In the genomic region with DNA sequence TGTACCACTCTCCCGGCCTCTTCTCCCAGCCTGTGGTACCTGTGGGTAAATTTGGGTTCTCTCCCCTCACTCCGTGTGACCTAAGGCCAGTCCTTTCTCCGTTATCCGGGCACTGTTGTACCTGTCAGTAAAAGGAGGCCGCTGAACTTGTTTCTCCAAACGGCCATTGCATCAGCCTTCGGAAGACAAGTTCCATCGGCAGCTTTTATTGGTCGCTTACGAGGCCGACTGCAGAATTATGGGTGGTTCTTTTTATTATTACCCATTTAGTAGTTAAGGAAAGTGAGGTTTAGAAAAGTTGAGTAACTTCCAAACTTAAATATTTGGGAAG, we compare ENCODE assay signal across 9 cellular contexts. TPM values are rescaled to one million over a fixed set of nuclear protein-coding genes. Genes with fewer than 3 reads are reported as not detected.
DNase-seq lines count a peak whose midpoint lies in the region; ATAC-seq and TF ChIP-seq lines count a peak whose summit lies in the region.
"Had no signal": no experiment of that assay in that cellular context is flagged by ENCODE, and none has a peak within 500 bp of the region (broad histone marks: within the 10 kb centered on the region; RNA-seq: fewer than 3 reads in every experiment).

No MANE protein-coding gene starts in this region.

- POLR2A ChIA-PET in MCF 10A (lab: Yijun Ruan, JAX), result interaction anchor here (0.7 to 7.4 kb wide), 26 partner anchors 11 to 237 kb away, joined by 3 to 213 read pairs (median 10); partner anchors contain the start of genes AFAP1L1, CSNK1A1 and PCYOX1L

- peaks cover 63% of the 10 kb centered on the region for H3K4me1 ChIP-seq in BLaER1

- peak overlapping the region; percentile 82 for H3K4me3 ChIP-seq in BLaER1

- H3K4me3 Mint-ChIP-seq in MCF 10A (ENCODE audit: unreplicated experiment), result peak overlapping the region; percentile 96

- H3K27me3 ChIP-seq in BLaER1, result no peaks in the 10 kb centered on the region

- H3K36me3 Mint-ChIP-seq in MCF 10A (ENCODE audit: insufficient read depth, unreplicated experiment), result peaks cover 39% of the 10 kb centered on the region

- H4K20me1 ChIP-seq in BLaER1, result peaks cover 7% of the 10 kb centered on the region; the same call in 1 of the 2 replicates

- no peaks in the 10 kb centered on the region for H3K9me3 ChIP-seq in BLaER1

- intact Hi-C loops in MCF 10A (cut with micrococcal nuclease), result loop anchor here (2.0 kb wide), 1 partner anchor 29 kb away; no protein-coding TSS in a partner anchor

- H3K9ac ChIP-seq in BLaER1, result peak overlapping the region; percentile 87

- peak overlapping the region; percentile 95 for H3K27ac ChIP-seq in BLaER1

- H3K27ac Mint-ChIP-seq in MCF 10A (ENCODE audit: low read depth, unreplicated experiment), result peak overlapping the region; percentile 94

- no peaks in the 10 kb centered on the region for H3K9me3 Mint-ChIP-seq in MCF 10A (ENCODE audit: unreplicated experiment)

- peaks cover 22% of the 10 kb centered on the region for H3K4me1 Mint-ChIP-seq in MCF 10A (ENCODE audit: insufficient read depth, unreplicated experiment)

- DNase-seq in NCI-H69 (lab: John Stamatoyannopoulos, UW) (peak; percentile 60), MCF 10A (ENCODE audit: unreplicated experiment) (peak; percentile 56), kidney tubule cell (ENCODE audit: low spot score) (peak; percentile 35), stromal cell of bone marrow (ENCODE audit: low read depth) (peak; percentile 21), occipital lobe (lab: John Stamatoyannopoulos, UW) (no peak)

- TF ChIP-seq CTCF in MCF 10A (IDR thresholded peaks at IDR 0.05; ENCODE audit: unreplicated experiment), result no peak

- peaks cover 34% of the 10 kb centered on the region for H3K36me3 ChIP-seq in BLaER1

- BruUV-seq in MCF 10A (replicated peaks; lab: Mats Ljungman, UMichigan), result no TSS peak

- H3K4me2 ChIP-seq in BLaER1, result peak overlapping the region; percentile 80

- CTCF ChIA-PET in MCF 10A (lab: Yijun Ruan, JAX), result interaction anchor here (0.9 to 46.8 kb wide), 8 partner anchors 12 to 610 kb away, joined by 3 to 1231 read pairs (median 4); partner anchors contain the start of gene PCYOX1L

- H3K27me3 Mint-ChIP-seq in MCF 10A (ENCODE audit: insufficient read depth, unreplicated experiment), result no peaks in the 10 kb centered on the region

- peak; percentile 4 for ATAC-seq in GM21381 (IDR thresholded peaks at IDR 0.05; ENCODE audit: unreplicated experiment)
- ATAC-seq in HG03457 (IDR thresholded peaks at IDR 0.05; ENCODE audit: unreplicated experiment), result no peak

RNA-seq across cellular contexts. Expression of gene GRPEL2, which starts 0.6 kb away (rescaled TPM):
- total RNA-seq in MCF 10A (2022) (69.5 and 86.6 TPM in 2 replicates), occipital lobe (59.9 TPM)

RNA-seq across cellular contexts. Expression of gene PCYOX1L, which starts 12.0 kb away (rescaled TPM):
- total RNA-seq in MCF 10A (2022) (7.7 and 8.0 TPM in 2 replicates), occipital lobe (11.9 TPM)

RNA-seq across cellular contexts. Expression of gene IL17B, which starts 33.2 kb away (rescaled TPM):
- total RNA-seq in MCF 10A (2022) (not detected in 2 replicates), occipital lobe (not detected)
- total RNA-seq: NCI-H460 had no signal
